Comparison of ENCODE assay signal across 21 cellular contexts in genomic region chr11:16011396-16011795, GRCh38.
A peak's percentile ranks its signal among the peaks of the same experiment; 100 is the strongest.
DNase-seq lines count a peak whose midpoint lies in the region; ATAC-seq and TF ChIP-seq lines count a peak whose summit lies in the region.
"Had no signal": no experiment of that assay in that cellular context is flagged by ENCODE, and none has a peak within 500 bp of the region (broad histone marks: within the 10 kb centered on the region; RNA-seq: fewer than 3 reads in every experiment).

No MANE protein-coding gene starts in this region.

- no peaks in the 10 kb centered on the region for H3K27me3 Mint-ChIP-seq in neural crest cell (ENCODE audit: low read depth)
- H3K27me3 Mint-ChIP-seq in activated naive CD8-positive, alpha-beta T cell treated with anti-CD3 and anti-CD28 coated beads for 36 hours: peaks cover 4% of the 10 kb centered on the region
- H3K27me3 Mint-ChIP-seq: CD4-positive, alpha-beta memory T cell had no signal

- no peaks in the 10 kb centered on the region for H3K9me3 Mint-ChIP-seq in neural crest cell
- peaks cover 2% of the 10 kb centered on the region for H3K9me3 Mint-ChIP-seq in activated naive CD8-positive, alpha-beta T cell treated with anti-CD3 and anti-CD28 coated beads for 36 hours

- no peak overlapping the region for H3K4me3 ChIP-seq in epithelial cell of proximal tubule (ENCODE audit: low read depth, low read length)
- H3K4me3 ChIP-seq in skeletal muscle tissue (ENCODE audit: low read length in 3 of 3): no peak overlapping the region
- H3K4me3 ChIP-seq: A549, BLaER1, GM12878, MG63 had no signal

- peaks cover 22% of the 10 kb centered on the region for H3K4me1 Mint-ChIP-seq in neural crest cell
- no peaks in the 10 kb centered on the region for H3K4me1 Mint-ChIP-seq in activated naive CD8-positive, alpha-beta T cell treated with anti-CD3 and anti-CD28 coated beads for 36 hours
- H3K4me1 Mint-ChIP-seq: CD4-positive, alpha-beta memory T cell had no signal

- H3K9ac ChIP-seq in skeletal muscle tissue (ENCODE audit: low read depth in 1 of 3, low read length in 3 of 3): no peak overlapping the region
- H3K9ac ChIP-seq: BLaER1 had no signal

- no peaks in the 10 kb centered on the region for H3K36me3 Mint-ChIP-seq in neural crest cell (ENCODE audit: low read depth)
- no peaks in the 10 kb centered on the region for H3K36me3 Mint-ChIP-seq in activated naive CD8-positive, alpha-beta T cell treated with anti-CD3 and anti-CD28 coated beads for 36 hours
- H3K36me3 Mint-ChIP-seq: CD4-positive, alpha-beta memory T cell had no signal

- H3K9me3 ChIP-seq in skeletal muscle tissue (ENCODE audit: control insufficient read depth in 3 of 3, low read length in 3 of 3): no peaks in the 10 kb centered on the region
- H3K9me3 ChIP-seq: A549, BLaER1, MG63 had no signal

- H3K36me3 ChIP-seq in skeletal muscle tissue (ENCODE audit: control insufficient read depth in 3 of 3, insufficient read depth in 3 of 3, low read length in 3 of 3): no peaks in the 10 kb centered on the region
- H3K36me3 ChIP-seq: BLaER1, MG63 had no signal

- peaks cover 11 to 31% (median 27%) of the 10 kb centered on the region in 3 donors for H3K4me1 ChIP-seq in skeletal muscle tissue (ENCODE audit: control insufficient read depth in 3 of 3, insufficient read depth in 3 of 3, low read length in 3 of 3)
- H3K4me1 ChIP-seq: A549 had no signal

- peak; percentile 14 for DNase-seq in RPMI8226
- peak; percentile 13 for DNase-seq in epithelial cell of proximal tubule (ENCODE audit: low read depth)
- DNase-seq in neural crest cell (ENCODE audit: low read depth, low spot score): no peak
- DNase-seq in hypothalamus (lab: John Stamatoyannopoulos, UW): no peak
- no peak for DNase-seq in activated naive CD8-positive, alpha-beta T cell treated with anti-CD3 and anti-CD28 coated beads for 36 hours
- DNase-seq: CD4-positive, alpha-beta memory T cell; EL; Karpas-422; MG63; NCI-H1048; NCI-H1436; NCI-H1930; NCI-H226; PC-3; SIG-M5 had no signal

- H3K27me3 ChIP-seq in skeletal muscle tissue (ENCODE audit: control insufficient read depth in 3 of 3, insufficient read depth in 3 of 3, low read length in 3 of 3): no peaks in the 10 kb centered on the region
- H3K27me3 ChIP-seq: BLaER1, MG63 had no signal

- TF ChIP-seq CTCF in epithelial cell of proximal tubule (conservative IDR thresholded peaks at IDR 0.05; ENCODE audit: low read depth, low read length) (no peak), neural crest cell (conservative IDR thresholded peaks at IDR 0.05) (no peak)

- peak overlapping the region; percentile 75 for H3K27ac ChIP-seq in skeletal muscle tissue (ENCODE audit: low read depth, low read length)
- H3K27ac ChIP-seq: A549, BLaER1, RWPE1 had no signal

- H3K27ac Mint-ChIP-seq in neural crest cell (ENCODE audit: unreplicated experiment): peak overlapping the region; percentile 37
- no peak overlapping the region for H3K27ac Mint-ChIP-seq in activated naive CD8-positive, alpha-beta T cell treated with anti-CD3 and anti-CD28 coated beads for 36 hours
- H3K27ac Mint-ChIP-seq: CD4-positive, alpha-beta memory T cell had no signal

- ATAC-seq in HG03520 (IDR thresholded peaks at IDR 0.05; ENCODE audit: unreplicated experiment): no peak
- ATAC-seq: A549, GM12878, PC-3 had no signal

- no peak overlapping the region for H3K4me3 Mint-ChIP-seq in neural crest cell
- H3K4me3 Mint-ChIP-seq in activated naive CD8-positive, alpha-beta T cell treated with anti-CD3 and anti-CD28 coated beads for 36 hours: no peak overlapping the region
- H3K4me3 Mint-ChIP-seq: CD4-positive, alpha-beta memory T cell had no signal

Comparison
In these comparisons a context has a peak if more than half of its experiments do, and no peak if none do; other contexts are left out.
1. DNase-seq: peak in RPMI8226 (single experiment) and epithelial cell of proximal tubule (single experiment); none in neural crest cell (single experiment), hypothalamus (0 of 51) and activated naive CD8-positive, alpha-beta T cell treated with anti-CD3 and anti-CD28 coated beads for 36 hours (single experiment).